In genomic region chr3:122021811-122022401, GRCh38 we compare ENCODE assay signal across 9 cellular contexts. TPM values are rescaled to one million over a fixed set of nuclear protein-coding genes. Genes with fewer than 3 reads are reported as not detected.
A peak's percentile ranks its signal among the peaks of the same experiment; 100 is the strongest.
DNase-seq lines count a peak whose midpoint lies in the region; ATAC-seq and TF ChIP-seq lines count a peak whose summit lies in the region.
"Had no signal": no experiment of that assay in that cellular context is flagged by ENCODE, and none has a peak within 500 bp of the region (broad histone marks: within the 10 kb centered on the region; RNA-seq: fewer than 3 reads in every experiment).

TSS of gene ILDR1 (minus strand) at chr3:122022247. CDS start at chr3:122022077, 170 bp downstream.

- no peaks in the 10 kb centered on the region for H3F3A ChIP-seq in neural progenitor cell (ENCODE audit: low read depth)

- no peaks in the 10 kb centered on the region for H4K20me1 ChIP-seq in neural progenitor cell (ENCODE audit: low read depth)

- no peak within 1 kb of the TSS for H3K27ac Mint-ChIP-seq in central memory CD8-positive, alpha-beta T cell (ENCODE audit: low read depth)
- H3K27ac Mint-ChIP-seq in neural progenitor cell: no peak within 1 kb of the TSS

- peak; percentile 69 for DNase-seq in COR-L47 (lab: John Stamatoyannopoulos, UW)
- peak; percentile 76 for DNase-seq in GM20000 (ENCODE audit: low spot score)
- peak; percentile 41 for DNase-seq in NCI-H2029 treated with DMSO at 0.1 percent for 48 hours (lab: John Stamatoyannopoulos, UW)
- DNase-seq in central memory CD8-positive, alpha-beta T cell (ENCODE audit: low spot score in 2 of 2): no peak
- peak; percentile 48 for DNase-seq in neural progenitor cell (ENCODE audit: low spot score)
- no peak for DNase-seq in GF-D8 (lab: John Stamatoyannopoulos, UW)
- DNase-seq in RKO (ENCODE audit: low spot score): no peak
- DNase-seq in AG08395 (ENCODE audit: low spot score): no peak

- no peaks in the 10 kb centered on the region for H3K9me3 ChIP-seq in neural progenitor cell (ENCODE audit: low read depth)

- peak within 1 kb of the TSS; percentile 53 for H3K4me3 ChIP-seq in neural progenitor cell

- peak within 1 kb of the TSS; percentile 85 for H3K4me2 ChIP-seq in neural progenitor cell

- H3K9ac ChIP-seq in neural progenitor cell: no peak within 1 kb of the TSS

- peaks cover 26% of the 10 kb centered on the region for H3K27me3 ChIP-seq in neural progenitor cell

- H3K79me2 ChIP-seq in neural progenitor cell (ENCODE audit: low read depth): no peaks in the 10 kb centered on the region

- H3K4me1 ChIP-seq in neural progenitor cell: no peaks in the 10 kb centered on the region

- H3K36me3 ChIP-seq in neural progenitor cell: no peaks in the 10 kb centered on the region

- H3K9me3 Mint-ChIP-seq in central memory CD8-positive, alpha-beta T cell: no peaks in the 10 kb centered on the region
- no peaks in the 10 kb centered on the region for H3K9me3 Mint-ChIP-seq in neural progenitor cell

- no peak within 1 kb of the TSS for H3K27ac ChIP-seq in neural progenitor cell
- H3K27ac ChIP-seq: epithelial cell of prostate had no signal

- peaks cover 6% of the 10 kb centered on the region for H3K4me1 Mint-ChIP-seq in central memory CD8-positive, alpha-beta T cell
- peaks cover 5% of the 10 kb centered on the region for H3K4me1 Mint-ChIP-seq in neural progenitor cell

- ATAC-seq in central memory CD8-positive, alpha-beta T cell (replicated peaks; ENCODE audit: extremely low read depth, poor library complexity, severe bottlenecking): peak; percentile 24

- peak within 1 kb of the TSS; percentile 96 for H2AFZ ChIP-seq in neural progenitor cell (replicated peaks)

- H3K27me3 Mint-ChIP-seq in central memory CD8-positive, alpha-beta T cell: peaks cover 48% of the 10 kb centered on the region
- H3K27me3 Mint-ChIP-seq in neural progenitor cell (ENCODE audit: insufficient read depth, low read depth): peaks cover 4% of the 10 kb centered on the region

- H3K4me3 Mint-ChIP-seq in central memory CD8-positive, alpha-beta T cell: peak within 1 kb of the TSS; percentile 74
- H3K4me3 Mint-ChIP-seq in neural progenitor cell: peak within 1 kb of the TSS; percentile 66

- no peak for TF ChIP-seq CTCF in GM20000 (IDR thresholded peaks at IDR 0.05; ENCODE audit: extremely low read depth, missing control alignments)
- no peak for TF ChIP-seq CTCF in neural progenitor cell (IDR thresholded peaks at IDR 0.05)

- no peaks in the 10 kb centered on the region for H3K36me3 Mint-ChIP-seq in central memory CD8-positive, alpha-beta T cell (ENCODE audit: insufficient read depth)
- H3K36me3 Mint-ChIP-seq in neural progenitor cell: no peaks in the 10 kb centered on the region

RNA-seq across cellular contexts. Expression of gene ILDR1, which starts in this region (rescaled TPM):
- total RNA-seq in neural progenitor cell (ENCODE audit: low replicate concordance): 0.07 and 0.22 TPM in 2 replicates

Comparison
In these comparisons a context has a peak if more than half of its experiments do, and no peak if none do; other contexts are left out.
1. Peak in DNase-seq, H3K4me3 ChIP-seq and H3K4me2 ChIP-seq in neural progenitor cell; RNA of the gene not detected or under 1 TPM.
2. DNase-seq: peak in COR-L47 (single experiment), GM20000 (single experiment) and NCI-H2029 treated with DMSO at 0.1 percent for 48 hours (single experiment); none in central memory CD8-positive, alpha-beta T cell (0 of 2), GF-D8 (single experiment), RKO (single experiment) and AG08395 (single experiment).